Comparison of ENCODE assay signal across 23 cellular contexts in genomic region chr2:99473496-99474083, GRCh38.
"Had no signal": no experiment of that assay in that cellular context is flagged by ENCODE, and none has a peak within 500 bp of the region (broad histone marks: within the 10 kb centered on the region; RNA-seq: fewer than 3 reads in every experiment).

No MANE protein-coding gene starts in this region.

- H3K4me3 Mint-ChIP-seq: activated CD8-positive, alpha-beta T cell treated with anti-CD3 and anti-CD28 coated beads for 36 hours; activated naive CD4-positive, alpha-beta T cell treated with anti-CD3 and anti-CD28 coated beads for 36 hours; activated T-cell treated with anti-CD3 and anti-CD28 coated beads, Interleukin-2, amount 50 U/mL, for 4 hours; brain; mesothelial cell of epicardium; nephron had no signal

- H3K4me3 ChIP-seq: coronary artery, lung, thyroid gland had no signal

- ATAC-seq: activated CD8-positive, alpha-beta T cell treated with anti-CD3 and anti-CD28 coated beads for 36 hours; activated T-cell treated with anti-CD3 and anti-CD28 coated beads, Interleukin-2, amount 50 U/mL, for 4 hours had no signal

- H3K27me3 Mint-ChIP-seq: activated CD8-positive, alpha-beta T cell treated with anti-CD3 and anti-CD28 coated beads for 36 hours had no signal

- H3K27me3 ChIP-seq: thyroid gland had no signal

- H3K9me3 ChIP-seq: thyroid gland had no signal

- H3K27ac Mint-ChIP-seq: activated CD8-positive, alpha-beta T cell treated with anti-CD3 and anti-CD28 coated beads for 36 hours; activated naive CD4-positive, alpha-beta T cell treated with anti-CD3 and anti-CD28 coated beads for 36 hours; mesothelial cell of epicardium had no signal

- H3K36me3 ChIP-seq: thyroid gland had no signal

- H3K27ac ChIP-seq: coronary artery, thyroid gland had no signal

- DNase-seq: activated CD4-positive, alpha-beta T cell treated with anti-CD3 and anti-CD28 coated beads for 48 hours; activated CD4-positive, CD25-positive, alpha-beta regulatory T cell; activated CD8-positive, alpha-beta memory T cell treated with anti-CD3 and anti-CD28 coated beads, Interleukin-2, amount 50 U/mL, for 4 hours; activated CD8-positive, alpha-beta T cell treated with anti-CD3 and anti-CD28 coated beads for 36 hours; activated naive CD4-positive, alpha-beta T cell treated with anti-CD3 and anti-CD28 coated beads for 36 hours; activated T-cell treated with anti-CD3 and anti-CD28 coated beads, Interleukin-2, amount 50 U/mL, for 4 hours; anterior cingulate cortex; foreskin fibroblast; hippocampal formation; islet precursor cell; nucleus accumbens; posterior cingulate gyrus; retina; stimulated activated CD4-positive, alpha-beta T cell treated with anti-CD3 and anti-CD28 coated beads, Interleukin-12 subunit alpha, Interleukin-12 subunit beta, amount 100 ng/mL, for 4 hours; stimulated activated CD4-positive, alpha-beta T cell treated with anti-CD3 and anti-CD28 coated beads, Interleukin-1b, Interleukin-23, amount 100 ng/mL, for 48 hours; stimulated activated CD8-positive, alpha-beta memory T cell treated with anti-CD3 and anti-CD28 coated beads, Interleukin-4, amount 100 ng/mL, for 48 hours; stimulated activated naive CD4-positive, alpha-beta T cell; thyroid gland had no signal
